11 cellular contexts compared by ENCODE assay signal in the genomic region with DNA sequence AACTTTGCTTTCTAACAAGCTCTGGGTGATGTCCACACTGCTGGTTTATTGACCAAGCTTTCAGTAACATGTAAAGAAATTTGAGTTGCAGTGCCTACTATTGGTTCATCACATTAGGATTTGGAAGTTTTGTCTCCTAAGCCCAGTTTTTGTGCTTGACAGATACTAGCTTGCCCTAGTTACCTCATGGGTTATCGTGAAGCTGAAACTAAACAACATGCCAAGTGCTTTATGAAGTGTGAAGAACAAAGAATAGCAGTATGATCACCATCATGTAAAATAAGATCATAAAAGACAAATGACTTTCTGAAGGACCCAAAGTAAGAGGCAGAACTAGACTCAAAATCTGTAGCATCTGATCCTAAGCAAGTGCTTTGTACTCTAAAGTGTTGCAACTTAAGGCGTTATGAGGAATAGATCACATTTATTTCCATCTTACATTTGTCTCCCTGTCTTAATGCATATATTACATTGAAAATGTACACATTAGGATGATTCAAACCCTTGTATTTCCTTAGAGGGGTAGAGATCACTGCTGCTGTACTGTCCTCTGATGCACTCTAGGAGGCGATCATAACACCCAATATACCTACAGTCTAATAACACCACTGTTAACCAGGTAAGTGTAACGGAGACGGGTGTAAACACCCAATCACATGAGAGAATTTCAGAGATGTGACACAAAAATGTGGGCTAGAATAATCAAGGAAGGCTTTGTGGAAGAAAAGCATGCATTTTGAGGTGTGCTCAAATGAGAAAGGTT.
DNase-seq lines count a peak whose midpoint lies in the region; ATAC-seq and TF ChIP-seq lines count a peak whose summit lies in the region.
"Had no signal": no experiment of that assay in that cellular context is flagged by ENCODE, and none has a peak within 500 bp of the region (broad histone marks: within the 10 kb centered on the region; RNA-seq: fewer than 3 reads in every experiment).

No MANE protein-coding gene starts in this region.

- WGBS in endodermal cell (ENCODE audit: insufficient coverage in 1 of 2, insufficient read length in 1 of 2), 2 experiments = 92 to 100% methylated on average over 1 to 5 of the region's 5 CpGs

- H3K4me3 Mint-ChIP-seq in endodermal cell = no peak overlapping the region
- no peak overlapping the region for H3K4me3 Mint-ChIP-seq in natural killer cell treated with Interleukin-12 subunit alpha and Interleukin-12 subunit beta and Interleukin-15 and Interleukin-18, amount 100 ng/mL, for 72 hours
- no peak overlapping the region for H3K4me3 Mint-ChIP-seq in CD4-positive, alpha-beta T cell

- peaks cover 12% of the 10 kb centered on the region for H3K9me3 Mint-ChIP-seq in endodermal cell
- H3K9me3 Mint-ChIP-seq in natural killer cell treated with Interleukin-12 subunit alpha and Interleukin-12 subunit beta and Interleukin-15 and Interleukin-18, amount 100 ng/mL, for 72 hours = peaks cover 3% of the 10 kb centered on the region
- H3K9me3 Mint-ChIP-seq in CD4-positive, alpha-beta T cell = no peaks in the 10 kb centered on the region

- DNase-seq in GM20000 (ENCODE audit: low spot score) = peak; percentile 28
- DNase-seq in endodermal cell = no peak
- no peak for DNase-seq in COLO829 (ENCODE audit: low spot score)
- DNase-seq in natural killer cell treated with Interleukin-12 subunit alpha and Interleukin-12 subunit beta and Interleukin-15 and Interleukin-18, amount 100 ng/mL, for 72 hours (ENCODE audit: low spot score) = no peak
- no peak for DNase-seq in CD4-positive, alpha-beta T cell
- no peak for DNase-seq in MG63
- DNase-seq: anterior cingulate cortex, C1 segment of cervical spinal cord, NCI-H2171 had no signal

- H3K36me3 Mint-ChIP-seq in endodermal cell (ENCODE audit: low read depth) = peaks cover 3% of the 10 kb centered on the region
- no peaks in the 10 kb centered on the region for H3K36me3 Mint-ChIP-seq in natural killer cell treated with Interleukin-12 subunit alpha and Interleukin-12 subunit beta and Interleukin-15 and Interleukin-18, amount 100 ng/mL, for 72 hours
- H3K36me3 Mint-ChIP-seq in CD4-positive, alpha-beta T cell (ENCODE audit: low read depth) = no peaks in the 10 kb centered on the region

- H3K4me3 ChIP-seq in endodermal cell (ENCODE audit: low read length) = no peak overlapping the region
- no peak overlapping the region for H3K4me3 ChIP-seq in MG63

- H3K27ac ChIP-seq in C4-2B = no peak overlapping the region
- H3K27ac ChIP-seq in endodermal cell (ENCODE audit: low read depth, low read length) = no peak overlapping the region
- H3K27ac ChIP-seq in CD4-positive, alpha-beta T cell (ENCODE audit: low read depth, low read length) = no peak overlapping the region

- CTCF ChIA-PET in CD4-positive, alpha-beta T cell (lab: Charles Lee) = no interaction called here

- H3K9me3 ChIP-seq in endodermal cell (ENCODE audit: control insufficient read depth, low read length) = no peaks in the 10 kb centered on the region
- no peaks in the 10 kb centered on the region for H3K9me3 ChIP-seq in CD4-positive, alpha-beta T cell (ENCODE audit: control insufficient read depth, low read length)
- no peaks in the 10 kb centered on the region for H3K9me3 ChIP-seq in MG63

- no peak overlapping the region for H3K9ac ChIP-seq in endodermal cell (ENCODE audit: extremely low read depth, low read length, poor library complexity, severe bottlenecking)

- H3K36me3 ChIP-seq in endodermal cell (ENCODE audit: control insufficient read depth, insufficient read depth, low read length) = no peaks in the 10 kb centered on the region
- H3K36me3 ChIP-seq in MG63 = no peaks in the 10 kb centered on the region

- POLR2A ChIA-PET in CD4-positive, alpha-beta T cell (lab: Charles Lee) = no interaction called here

- H3K27me3 Mint-ChIP-seq in endodermal cell (ENCODE audit: insufficient read depth) = no peaks in the 10 kb centered on the region
- H3K27me3 Mint-ChIP-seq in natural killer cell treated with Interleukin-12 subunit alpha and Interleukin-12 subunit beta and Interleukin-15 and Interleukin-18, amount 100 ng/mL, for 72 hours = no peaks in the 10 kb centered on the region
- no peaks in the 10 kb centered on the region for H3K27me3 Mint-ChIP-seq in CD4-positive, alpha-beta T cell

- ATAC-seq in HG03354 (IDR thresholded peaks at IDR 0.05; ENCODE audit: poor library complexity, severe bottlenecking, unreplicated experiment) = peak; percentile 71
- no peak for ATAC-seq in natural killer cell treated with Interleukin-12 subunit alpha and Interleukin-12 subunit beta and Interleukin-15 and Interleukin-18, amount 100 ng/mL, for 72 hours
- no peak for ATAC-seq in CD4-positive, alpha-beta T cell (ENCODE audit: poor library complexity)

- H3K27ac Mint-ChIP-seq in endodermal cell = no peak overlapping the region
- H3K27ac Mint-ChIP-seq in natural killer cell treated with Interleukin-12 subunit alpha and Interleukin-12 subunit beta and Interleukin-15 and Interleukin-18, amount 100 ng/mL, for 72 hours = no peak overlapping the region
- no peak overlapping the region for H3K27ac Mint-ChIP-seq in CD4-positive, alpha-beta T cell

- no peaks in the 10 kb centered on the region for H3K4me1 ChIP-seq in endodermal cell (ENCODE audit: control insufficient read depth, insufficient read depth, low read length)

- peaks cover 9% of the 10 kb centered on the region for H3K4me1 Mint-ChIP-seq in endodermal cell
- H3K4me1 Mint-ChIP-seq in natural killer cell treated with Interleukin-12 subunit alpha and Interleukin-12 subunit beta and Interleukin-15 and Interleukin-18, amount 100 ng/mL, for 72 hours (ENCODE audit: low read depth in 2 of 2) = no peaks in the 10 kb centered on the region
- H3K4me1 Mint-ChIP-seq in CD4-positive, alpha-beta T cell (ENCODE audit: low read depth) = no peaks in the 10 kb centered on the region

- TF ChIP-seq CTCF in C4-2B (conservative IDR thresholded peaks at IDR 0.05) (peak; percentile 50), GM20000 (IDR thresholded peaks at IDR 0.05; ENCODE audit: extremely low read depth, missing control alignments) (peak; percentile 25), endodermal cell (conservative IDR thresholded peaks at IDR 0.05) (peak; percentile 75)
- TF ChIP-seq CTCF in CD4-positive, alpha-beta T cell (IDR thresholded peaks at IDR 0.05) = no peak

- no peaks in the 10 kb centered on the region for H3K27me3 ChIP-seq in endodermal cell (ENCODE audit: control insufficient read depth, insufficient read depth, low read length, poor library complexity, severe bottlenecking)
- no peaks in the 10 kb centered on the region for H3K27me3 ChIP-seq in CD4-positive, alpha-beta T cell (ENCODE audit: control insufficient read depth, insufficient read depth, low read length)
- H3K27me3 ChIP-seq in MG63 = no peaks in the 10 kb centered on the region

- intact Hi-C loops in CD4-positive, alpha-beta T cell (cut with DNase I, micrococcal nuclease) = no loop called here
